Comparison of ENCODE assay signal across 8 cellular contexts in the genomic region with DNA sequence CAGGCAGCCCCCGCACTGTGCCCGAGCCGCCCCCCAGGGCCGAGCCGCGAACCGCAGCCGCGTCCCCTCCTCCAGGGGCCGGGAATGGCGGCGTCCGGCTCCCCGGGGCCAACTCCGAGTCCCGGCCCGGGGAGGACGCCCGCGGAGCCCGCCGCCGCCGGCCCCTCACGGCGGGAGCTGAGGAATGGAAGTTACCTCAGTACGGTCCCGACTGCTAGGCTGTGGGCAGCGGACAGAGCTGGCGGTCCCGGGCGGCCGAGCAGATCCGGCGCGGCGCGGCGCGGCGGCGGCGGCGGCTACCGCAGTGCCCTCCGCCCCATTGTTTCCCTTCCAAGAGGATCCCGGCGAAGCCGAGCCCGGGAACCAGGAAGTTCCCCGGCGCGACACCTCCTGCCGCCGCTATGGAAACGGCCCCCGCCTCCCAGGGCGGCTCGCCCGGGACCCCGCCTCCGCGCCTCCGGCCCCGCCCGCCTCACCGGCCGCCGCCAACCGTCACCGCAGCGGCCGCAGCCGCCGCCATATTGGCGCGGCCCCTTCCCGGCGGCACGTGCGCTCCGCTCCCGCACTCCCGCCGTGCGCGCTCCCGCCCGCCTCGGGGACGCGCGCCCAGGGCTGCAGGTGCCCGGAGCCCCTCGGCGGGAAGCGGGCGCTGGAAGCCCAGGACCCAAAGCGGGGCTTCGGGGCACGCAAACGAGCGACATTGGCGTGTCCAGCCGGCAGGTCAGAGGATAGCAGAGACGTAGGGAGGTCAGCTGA. TPM values are rescaled to one million over a fixed set of nuclear protein-coding genes. Genes with fewer than 3 reads are reported as not detected.
A peak's percentile ranks its signal among the peaks of the same experiment; 100 is the strongest.
DNase-seq lines count a peak whose midpoint lies in the region; ATAC-seq lines count a peak whose summit lies in the region.

A gene (minus strand): TSS at position 403 of the 756 bp plus-strand sequence. CDS start 14,016 bp downstream, outside the sequence.

- H3K27ac ChIP-seq in SJSA1 (peak within 1 kb of the TSS; percentile 65), thymus (ENCODE audit: low read depth) (peak within 1 kb of the TSS; percentile 80)

- H3K4me1 ChIP-seq in SJSA1 (replicated peaks) (peaks cover 7% of the 10 kb centered on the region), thymus (ENCODE audit: control insufficient read depth, insufficient read depth, low read length) (peaks cover 4% of the 10 kb centered on the region)

- under 1% methylated on average over 106 of the region's 106 CpGs for WGBS in thymus

- H3K4me3 ChIP-seq in Jurkat, Clone E6-1 (ENCODE audit: low read length), result peak within 1 kb of the TSS; percentile 71
- H3K4me3 ChIP-seq in SJSA1 (peak within 1 kb of the TSS; percentile 99), thymus (ENCODE audit: low read length) (peak within 1 kb of the TSS; percentile 97)

- peak within 1 kb of the TSS; percentile 93 for H3K27ac Mint-ChIP-seq in activated naive CD8-positive, alpha-beta T cell

- DNase-seq in DMS79 (lab: John Stamatoyannopoulos, UW) (peak; percentile 11), SJSA1 (ENCODE audit: low read depth in 1 of 2, low spot score in 2 of 2) (peak; percentile 78 to 86), glomerular visceral epithelial cell (ENCODE audit: extremely low spot score) (peak; percentile 88), occipital lobe (lab: John Stamatoyannopoulos, UW) (peak; percentile 80)
- peak; percentile 65 for DNase-seq in Jurkat, Clone E6-1 (ENCODE audit: low read depth, low spot score)

- H3K9me3 ChIP-seq in SJSA1 (replicated peaks), result no peaks in the 10 kb centered on the region
- H3K9me3 ChIP-seq in thymus (ENCODE audit: control insufficient read depth), result no peaks in the 10 kb centered on the region

- H3K4me3 Mint-ChIP-seq in activated naive CD8-positive, alpha-beta T cell, result peak within 1 kb of the TSS; percentile 94

- ATAC-seq in GM21576 (IDR thresholded peaks at IDR 0.05; ENCODE audit: unreplicated experiment), result peak; percentile 56

- peaks cover 2% of the 10 kb centered on the region for H3K9me3 Mint-ChIP-seq in activated naive CD8-positive, alpha-beta T cell (ENCODE audit: low read depth)

- no peaks in the 10 kb centered on the region for H3K36me3 Mint-ChIP-seq in activated naive CD8-positive, alpha-beta T cell

- H3K27me3 ChIP-seq in SJSA1 (replicated peaks), result no peaks in the 10 kb centered on the region
- no peaks in the 10 kb centered on the region for H3K27me3 ChIP-seq in thymus (ENCODE audit: control insufficient read depth, insufficient read depth)

- H3K4me1 Mint-ChIP-seq in activated naive CD8-positive, alpha-beta T cell (ENCODE audit: low read depth), result peaks cover 46% of the 10 kb centered on the region

- no peaks in the 10 kb centered on the region for H3K27me3 Mint-ChIP-seq in activated naive CD8-positive, alpha-beta T cell

- H3K36me3 ChIP-seq in SJSA1 (peaks cover 6% of the 10 kb centered on the region), thymus (ENCODE audit: control insufficient read depth, insufficient read depth) (no peaks in the 10 kb centered on the region)

RNA-seq across cellular contexts. Expression of the gene that starts here (rescaled TPM):
- polyA plus RNA-seq in Jurkat, Clone E6-1 (2012; ENCODE audit: insufficient read depth, insufficient read length), result 12.9 TPM
- total RNA-seq in SJSA1 (2014; rRNA removed; shearing (Covaris generic)), result 8.1 and 11.5 TPM in 2 replicates
- total RNA-seq in occipital lobe, result 40.2 TPM
- polyA plus RNA-seq in thymus, result 8.1 TPM

Comparison
In these comparisons a context has a peak if more than half of its experiments do, and no peak if none do; other contexts are left out.
1. Peak in every context shown above with its lines: DNase-seq, ATAC-seq, H3K4me3 ChIP-seq and H3K27ac ChIP-seq.
2. DNase-seq: peak in every context shown above with its lines; median percentile 88 in glomerular visceral epithelial cell; 82 in SJSA1; 80 in occipital lobe; 65 in Jurkat, Clone E6-1; 11 in DMS79.